15 cellular contexts compared by ENCODE assay signal in the genomic region with DNA sequence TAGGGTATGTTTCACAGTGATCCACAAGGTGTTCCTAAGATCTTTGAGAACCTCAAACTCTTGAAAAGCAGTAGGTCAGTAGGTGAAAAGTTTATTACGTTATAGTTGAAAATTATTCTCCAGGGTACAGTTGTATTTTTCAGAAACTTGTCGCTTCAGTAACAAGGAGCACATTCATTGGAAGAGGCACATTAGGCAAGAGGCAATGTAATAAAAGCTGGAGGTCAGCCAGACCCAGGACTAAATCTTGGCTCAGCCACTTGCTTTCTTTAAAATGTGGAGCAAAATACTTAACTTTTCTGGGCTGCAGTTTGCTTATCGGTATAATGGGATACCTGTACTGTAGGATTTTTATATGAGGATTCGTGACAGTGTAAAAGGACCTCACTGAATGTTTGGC. TPM values are rescaled to one million over a fixed set of nuclear protein-coding genes. Genes with fewer than 3 reads are reported as not detected.
DNase-seq lines count a peak whose midpoint lies in the region; ATAC-seq, FAIRE-seq and TF ChIP-seq lines count a peak whose summit lies in the region.
"Had no signal": no experiment of that assay in that cellular context is flagged by ENCODE, and none has a peak within 500 bp of the region (broad histone marks: within the 10 kb centered on the region; RNA-seq: fewer than 3 reads in every experiment).

No MANE protein-coding gene starts in this region.

- H3K27ac Mint-ChIP-seq in nephron, result peak overlapping the region; percentile 14 to 48 (median 47)
- H3K27ac Mint-ChIP-seq: activated naive CD4-positive, alpha-beta T cell treated with anti-CD3 and anti-CD28 coated beads, Interleukin-2, amount 50 U/mL, for 24 hours; dendritic cell treated with granulocyte-macrophage colony-stimulating factor and Interleukin-4, amounts not matched to agents 40 ng/mL and 50 ng/mL, for 4 days; stimulated activated naive CD8-positive, alpha-beta T cell treated with anti-CD3 and anti-CD28 coated beads, Interleukin-15, Interleukin-2, amounts not matched to agents 100 ng/mL and 50 ng/mL, for 24 hours had no signal

- H3K4me3 Mint-ChIP-seq in nephron, result no peak overlapping the region
- H3K4me3 Mint-ChIP-seq: activated naive CD4-positive, alpha-beta T cell treated with anti-CD3 and anti-CD28 coated beads, Interleukin-2, amount 50 U/mL, for 24 hours; dendritic cell treated with granulocyte-macrophage colony-stimulating factor and Interleukin-4, amounts not matched to agents 40 ng/mL and 50 ng/mL, for 4 days; stimulated activated naive CD8-positive, alpha-beta T cell treated with anti-CD3 and anti-CD28 coated beads, Interleukin-15, Interleukin-2, amounts not matched to agents 100 ng/mL and 50 ng/mL, for 24 hours had no signal

- intact Hi-C loops in Right ventricle myocardium inferior (cut with DNase I) (no loop called here), cardiac septum (cut with DNase I) (no loop called here)

- peak; percentile 70 for ATAC-seq in Right ventricle myocardium inferior
- no peak for ATAC-seq in GM18505 (IDR thresholded peaks at IDR 0.05; ENCODE audit: unreplicated experiment)
- ATAC-seq in HG02970 (IDR thresholded peaks at IDR 0.05; ENCODE audit: low FRiP score, unreplicated experiment), result no peak

- H3K9me3 Mint-ChIP-seq in nephron, result no peaks in the 10 kb centered on the region
- H3K9me3 Mint-ChIP-seq: activated naive CD4-positive, alpha-beta T cell treated with anti-CD3 and anti-CD28 coated beads, Interleukin-2, amount 50 U/mL, for 24 hours; dendritic cell treated with granulocyte-macrophage colony-stimulating factor and Interleukin-4, amounts not matched to agents 40 ng/mL and 50 ng/mL, for 4 days had no signal

- no peak for FAIRE-seq in D721Med (lab: Jason Lieb, UNC)
- FAIRE-seq: keratinocyte had no signal

- no peaks in the 10 kb centered on the region for H3K27me3 Mint-ChIP-seq in nephron (ENCODE audit: low read depth)
- H3K27me3 Mint-ChIP-seq: activated naive CD4-positive, alpha-beta T cell treated with anti-CD3 and anti-CD28 coated beads, Interleukin-2, amount 50 U/mL, for 24 hours; dendritic cell treated with granulocyte-macrophage colony-stimulating factor and Interleukin-4, amounts not matched to agents 40 ng/mL and 50 ng/mL, for 4 days; stimulated activated naive CD8-positive, alpha-beta T cell treated with anti-CD3 and anti-CD28 coated beads, Interleukin-15, Interleukin-2, amounts not matched to agents 100 ng/mL and 50 ng/mL, for 24 hours had no signal

- peaks cover 18% of the 10 kb centered on the region for H3K36me3 Mint-ChIP-seq in nephron (ENCODE audit: low read depth)

- TF ChIP-seq CTCF in nephron (IDR thresholded peaks at IDR 0.05; ENCODE audit: unreplicated experiment in 3 of 3) (no peak), D721Med (IDR thresholded peaks at IDR 0.05; ENCODE audit: insufficient read depth, missing control alignments) (no peak)

- H3K4me1 Mint-ChIP-seq in nephron, result peaks cover 21% of the 10 kb centered on the region

- TF ChIP-seq POLR2A in GM18505 (IDR thresholded peaks at IDR 0.05; ENCODE audit: borderline replicate concordance, extremely low read depth, insufficient read depth, insufficient read length), result no peak

- no peak for DNase-seq in Right ventricle myocardium inferior (ENCODE audit: missing footprints)
- no peak for DNase-seq in cardiac septum (ENCODE audit: low spot score)
- peak; percentile 75 for DNase-seq in fibroblast of gingiva (ENCODE audit: low read depth)
- DNase-seq in D721Med (ENCODE audit: insufficient read length, low spot score), result no peak
- no peak for DNase-seq in activated T-cell treated with anti-CD3 and anti-CD28 coated beads, Interleukin-2, amount 50 U/mL, for 48 hours
- DNase-seq: COR-L47, glutamatergic neuron, NCI-H226 had no signal

RNA-seq across cellular contexts. Expression of a gene that starts 45.6 kb away (rescaled TPM):
- total RNA-seq in Right ventricle myocardium inferior (12.1 TPM), cardiac septum (17.4 TPM)
